Comparison of ENCODE assay signal across 22 cellular contexts in genomic region chr13:39362652-39363390, GRCh38.
DNase-seq lines count a peak whose midpoint lies in the region; ATAC-seq, FAIRE-seq and TF ChIP-seq lines count a peak whose summit lies in the region.
"Had no signal": no experiment of that assay in that cellular context is flagged by ENCODE, and none has a peak within 500 bp of the region (broad histone marks: within the 10 kb centered on the region; RNA-seq: fewer than 3 reads in every experiment).

No MANE protein-coding gene starts in this region.

- peaks cover 5% of the 10 kb centered on the region; the same call in 1 of the 2 replicates for H3K4me1 ChIP-seq in GM23338 (ENCODE audit: insufficient read depth)

- peak; percentile 36; the same call in 1 of the 3 replicates for ATAC-seq in GM23338
- ATAC-seq: activated CD4-positive, CD25-positive, alpha-beta regulatory T cell treated with anti-CD3 and anti-CD28 coated beads, Interleukin-2, amount 50 U/mL, for 24 hours; activated CD8-positive, alpha-beta T cell treated with anti-CD3 and anti-CD28 coated beads, Interleukin-2, amount 10 ng/mL, durations not matched to agents 7 days and 5 days; CD8-positive, alpha-beta T cell; gastrocnemius medialis had no signal

- H3K9me2 ChIP-seq in GM23338 (ENCODE audit: insufficient read depth): no peaks in the 10 kb centered on the region

- H3K4me1 Mint-ChIP-seq in GM23338: peaks cover 16% of the 10 kb centered on the region
- H3K4me1 Mint-ChIP-seq in neural crest cell: peaks cover 37% of the 10 kb centered on the region
- H3K4me1 Mint-ChIP-seq: naive B cell had no signal

- H4K20me1 ChIP-seq in GM23338 (replicated peaks; ENCODE audit: insufficient read depth): no peaks in the 10 kb centered on the region; the same call in 1 of the 2 replicates

- no peak overlapping the region for H3K4me2 ChIP-seq in GM23338

- FAIRE-seq in bronchial epithelial cell (lab: Jason Lieb, UNC): no peak
- FAIRE-seq: keratinocyte had no signal

- no peaks in the 10 kb centered on the region for H3K79me2 ChIP-seq in GM23338 (replicated peaks; ENCODE audit: insufficient read depth)

- H3K27ac ChIP-seq in GM23338 (ENCODE audit: low read depth): no peak overlapping the region
- H3K27ac ChIP-seq: gastrocnemius medialis had no signal

- no peaks in the 10 kb centered on the region for H3K36me3 Mint-ChIP-seq in GM23338 (ENCODE audit: low read depth)
- H3K36me3 Mint-ChIP-seq in neural crest cell (ENCODE audit: low read depth): peaks cover 21% of the 10 kb centered on the region
- H3K36me3 Mint-ChIP-seq: CD8-positive, alpha-beta T cell; naive B cell had no signal

- no peak overlapping the region for H3K4me3 ChIP-seq in GM23338
- H3K4me3 ChIP-seq in bronchial epithelial cell (ENCODE audit: low read depth, low read length): no peak overlapping the region
- H3K4me3 ChIP-seq: gastrocnemius medialis had no signal

- no peaks in the 10 kb centered on the region for H3F3A ChIP-seq in GM23338 (replicated peaks; ENCODE audit: low read depth)

- no peak overlapping the region for H3K27ac Mint-ChIP-seq in GM23338
- H3K27ac Mint-ChIP-seq in neural crest cell (ENCODE audit: unreplicated experiment): peak overlapping the region; percentile 16
- H3K27ac Mint-ChIP-seq: activated CD8-positive, alpha-beta T cell treated with anti-CD3 and anti-CD28 coated beads, Interleukin-2, amount 10 ng/mL, durations not matched to agents 7 days and 5 days; activated T-cell treated with anti-CD3 and anti-CD28 coated beads, Interleukin-2, amount 50 U/mL, for 24 hours; CD8-positive, alpha-beta T cell; naive B cell had no signal

- no peak for TF ChIP-seq CTCF in GM23338 (conservative IDR thresholded peaks at IDR 0.05; ENCODE audit: low read depth in 2 of 2)
- TF ChIP-seq CTCF in bronchial epithelial cell (IDR thresholded peaks at IDR 0.05; ENCODE audit: insufficient read depth, low read length, severe bottlenecking): no peak
- TF ChIP-seq CTCF in neural crest cell (conservative IDR thresholded peaks at IDR 0.05): no peak

- H3K27me3 ChIP-seq in GM23338 (ENCODE audit: insufficient read depth) (no peaks in the 10 kb centered on the region), bronchial epithelial cell (ENCODE audit: control insufficient read depth, insufficient read depth, low read length) (no peaks in the 10 kb centered on the region)
- H3K27me3 ChIP-seq: gastrocnemius medialis had no signal

- H3K9me3 Mint-ChIP-seq in GM23338 (peaks cover 3% of the 10 kb centered on the region; the same call in 1 of the 3 replicates), neural crest cell (peaks cover 13% of the 10 kb centered on the region)
- H3K9me3 Mint-ChIP-seq: activated T-cell treated with anti-CD3 and anti-CD28 coated beads, Interleukin-2, amount 50 U/mL, for 24 hours had no signal

- H3K27me3 Mint-ChIP-seq in GM23338 (ENCODE audit: insufficient read depth, low read depth, poor library complexity): peaks cover 4% of the 10 kb centered on the region
- no peaks in the 10 kb centered on the region for H3K27me3 Mint-ChIP-seq in neural crest cell (ENCODE audit: low read depth)

- H3K4me3 Mint-ChIP-seq in GM23338 (no peak overlapping the region), neural crest cell (no peak overlapping the region)
- H3K4me3 Mint-ChIP-seq: activated CD8-positive, alpha-beta T cell treated with anti-CD3 and anti-CD28 coated beads, Interleukin-2, amount 10 ng/mL, durations not matched to agents 7 days and 5 days; activated T-cell treated with anti-CD3 and anti-CD28 coated beads, Interleukin-2, amount 50 U/mL, for 24 hours; CD8-positive, alpha-beta T cell; naive B cell had no signal

- H3K36me3 ChIP-seq in GM23338 (ENCODE audit: insufficient read depth) (no peaks in the 10 kb centered on the region), bronchial epithelial cell (ENCODE audit: control insufficient read depth, insufficient read depth, low read length) (no peaks in the 10 kb centered on the region)
- H3K36me3 ChIP-seq: gastrocnemius medialis had no signal

- DNase-seq in AG08395 (ENCODE audit: low spot score) (peak; percentile 9), GM23338 (ENCODE audit: low spot score) (no peak), bronchial epithelial cell (ENCODE audit: low read depth) (peak; percentile 51), neural crest cell (ENCODE audit: low read depth, low spot score) (no peak), mesenteric fat pad (ENCODE audit: low spot score) (no peak), amygdala (lab: John Stamatoyannopoulos, UW) (no peak)
- DNase-seq in activated CD4-positive, alpha-beta T cell treated with anti-CD3 and anti-CD28 coated beads for 48 hours: no peak
- DNase-seq: activated CD8-positive, alpha-beta T cell treated with anti-CD3 and anti-CD28 coated beads, Interleukin-2, amount 10 ng/mL, durations not matched to agents 7 days and 5 days; activated naive CD4-positive, alpha-beta T cell; activated T-cell treated with anti-CD3 and anti-CD28 coated beads, Interleukin-2, amount 50 U/mL, for 24 hours; amniotic stem cell; CD8-positive, alpha-beta T cell; central memory CD4-positive, alpha-beta T cell; DMS153; gastrocnemius medialis; KBM-7; naive B cell; RPMI8226; stimulated activated CD8-positive, alpha-beta memory T cell treated with anti-CD3 and anti-CD28 coated beads, Interleukin-4, amount 100 ng/mL, for 48 hours; T-helper 9 cell had no signal

- no peak overlapping the region for H2AFZ ChIP-seq in GM23338

TF ChIP-seq in GM23338, 12 proteins besides CTCF, POLR2A, EP300 and RAD21:
- TF ChIP-seq ETS1 (IDR thresholded peaks at IDR 0.05) (no peak), REST (IDR thresholded peaks at IDR 0.05; ENCODE audit: unreplicated experiment) (no peak), NANOG (IDR thresholded peaks at IDR 0.05; ENCODE audit: borderline replicate concordance) (no peak), STAT1 (IDR thresholded peaks at IDR 0.05; ENCODE audit: unreplicated experiment) (no peak), EZH2phosphoT487 (IDR thresholded peaks at IDR 0.05; ENCODE audit: unreplicated experiment) (no peak), ZNF114 (CRISPR knock-in tag; IDR thresholded peaks at IDR 0.05) (no peak)
TF ChIP-seq in GM23338: peak in this region for 0.

Comparison
In these comparisons a context has a peak if more than half of its experiments do, and no peak if none do; other contexts are left out.
1. DNase-seq: peak in AG08395 (single experiment) and bronchial epithelial cell (single experiment); none in GM23338 (single experiment), neural crest cell (single experiment), activated CD4-positive, alpha-beta T cell treated with anti-CD3 and anti-CD28 coated beads for 48 hours (single experiment), mesenteric fat pad (single experiment) and amygdala (0 of 56).